Comparison of ENCODE assay signal across 8 cellular contexts in genomic region chr10:101353692-101354583, GRCh38. TPM values are rescaled to one million over a fixed set of nuclear protein-coding genes. Genes with fewer than 3 reads are reported as not detected.
DNase-seq lines count a peak whose midpoint lies in the region; ATAC-seq and TF ChIP-seq lines count a peak whose summit lies in the region.

Gene BTRC (plus strand): TSS chr10:101354165. CDS start chr10:101354181, 16 bp downstream.

- peaks cover 10% of the 10 kb centered on the region for H3K36me3 Mint-ChIP-seq in activated CD4-positive, alpha-beta T cell treated with anti-CD3 and anti-CD28 coated beads, Interleukin-2, amount 10 ng/mL, durations not matched to agents 24 days and 14 days (ENCODE audit: low read depth)

- peaks cover 26% of the 10 kb centered on the region for H3K4me1 Mint-ChIP-seq in activated CD4-positive, alpha-beta T cell treated with anti-CD3 and anti-CD28 coated beads, Interleukin-2, amount 10 ng/mL, durations not matched to agents 24 days and 14 days

- peak within 1 kb of the TSS; percentile 98 for H3K27ac Mint-ChIP-seq in activated CD4-positive, alpha-beta T cell treated with anti-CD3 and anti-CD28 coated beads, Interleukin-2, amount 10 ng/mL, durations not matched to agents 24 days and 14 days

- no peaks in the 10 kb centered on the region for H3K9me3 ChIP-seq in BLaER1
- H3K9me3 ChIP-seq in colonic mucosa, result no peaks in the 10 kb centered on the region

- H3K4me2 ChIP-seq in BLaER1, result peak within 1 kb of the TSS; percentile 96

- peaks cover 18% of the 10 kb centered on the region for H3K27me3 Mint-ChIP-seq in activated CD4-positive, alpha-beta T cell treated with anti-CD3 and anti-CD28 coated beads, Interleukin-2, amount 10 ng/mL, durations not matched to agents 24 days and 14 days

- H3K27me3 ChIP-seq in BLaER1 (no peaks in the 10 kb centered on the region), colonic mucosa (no peaks in the 10 kb centered on the region)

- peak within 1 kb of the TSS; percentile 90 for H3K4me3 Mint-ChIP-seq in activated CD4-positive, alpha-beta T cell treated with anti-CD3 and anti-CD28 coated beads, Interleukin-2, amount 10 ng/mL, durations not matched to agents 24 days and 14 days

- peak within 1 kb of the TSS; percentile 90 for H3K9ac ChIP-seq in BLaER1
- peak within 1 kb of the TSS; percentile 70 to 86 for H3K9ac ChIP-seq in colonic mucosa (ENCODE audit: low read depth in 2 of 2, low read length in 2 of 2)

- H3K9me3 Mint-ChIP-seq in activated CD4-positive, alpha-beta T cell treated with anti-CD3 and anti-CD28 coated beads, Interleukin-2, amount 10 ng/mL, durations not matched to agents 24 days and 14 days, result peaks cover 4% of the 10 kb centered on the region

- peaks cover 43% of the 10 kb centered on the region for H4K20me1 ChIP-seq in BLaER1

- intact Hi-C loops in activated CD4-positive, alpha-beta T cell treated with anti-CD3 and anti-CD28 coated beads, Interleukin-2, amount 10 ng/mL, durations not matched to agents 24 days and 14 days (cut with micrococcal nuclease), result loop anchor here (1.0 to 10.0 kb wide), 10 partner anchors 13 to 1388 kb away; partner anchors contain the start of genes ACTR1A, ARMH3, DPCD and FBXW4
- intact Hi-C loops in colonic mucosa (cut with DNase I), result no loop called here

- H3K4me1 ChIP-seq in BLaER1 (peaks cover 20% of the 10 kb centered on the region), colonic mucosa (no peaks in the 10 kb centered on the region)

- H3K27ac ChIP-seq in BLaER1 (peak within 1 kb of the TSS; percentile 77), colonic mucosa (peak within 1 kb of the TSS; percentile 89)

- peak; percentile 97 for ATAC-seq in GM19324 (IDR thresholded peaks at IDR 0.05; ENCODE audit: low FRiP score, unreplicated experiment)
- peak; percentile 82 for ATAC-seq in HG03469 (IDR thresholded peaks at IDR 0.05; ENCODE audit: unreplicated experiment)

- H3K4me3 ChIP-seq in BLaER1 (peak within 1 kb of the TSS; percentile 90), colonic mucosa (peak within 1 kb of the TSS; percentile 76)

- peaks cover 3% of the 10 kb centered on the region; the same call in 1 of the 2 replicates for H3K36me3 ChIP-seq in BLaER1
- H3K36me3 ChIP-seq in colonic mucosa, result no peaks in the 10 kb centered on the region

- DNase-seq in NCI-H526 treated with DMSO at 0.1 percent for 48 hours (lab: John Stamatoyannopoulos, UW), result peak; percentile 92
- peak; percentile 99 for DNase-seq in activated CD4-positive, alpha-beta T cell treated with anti-CD3 and anti-CD28 coated beads, Interleukin-2, amount 10 ng/mL, durations not matched to agents 24 days and 14 days
- peak; percentile 97 for DNase-seq in colonic mucosa
- DNase-seq in kidney tubule cell (ENCODE audit: low spot score), result peak; percentile 100
- DNase-seq in stimulated activated CD4-positive, alpha-beta T cell treated with anti-CD3 and anti-CD28 coated beads, Interleukin-1b, Interleukin-23, amount 100 ng/mL, for 24 hours (ENCODE audit: low read depth in 4 of 4, low spot score in 1 of 4), result peak; percentile 77 to 90 (median 86)

- no peak for TF ChIP-seq CTCF in colonic mucosa (IDR thresholded peaks at IDR 0.05)

RNA-seq across cellular contexts. Expression of gene BTRC, which starts in this region (rescaled TPM):
- total RNA-seq in activated CD4-positive, alpha-beta T cell treated with anti-CD3 and anti-CD28 coated beads, Interleukin-2, amount 10 ng/mL, durations not matched to agents 24 days and 14 days, result 16.2 and 19.0 TPM in 2 replicates
- 10 to 100 TPM in 1 of 2 donors, 1 to 10 TPM in 1; 9.9 to 10.5 TPM for total RNA-seq in colonic mucosa

Comparison
In these comparisons a context has a peak if more than half of its experiments do, and no peak if none do; other contexts are left out.
1. Peak in every context shown above with its lines: DNase-seq, ATAC-seq, H3K4me3 ChIP-seq and H3K27ac ChIP-seq.